ENCODE assay signal across 19 cellular contexts in the genomic region with DNA sequence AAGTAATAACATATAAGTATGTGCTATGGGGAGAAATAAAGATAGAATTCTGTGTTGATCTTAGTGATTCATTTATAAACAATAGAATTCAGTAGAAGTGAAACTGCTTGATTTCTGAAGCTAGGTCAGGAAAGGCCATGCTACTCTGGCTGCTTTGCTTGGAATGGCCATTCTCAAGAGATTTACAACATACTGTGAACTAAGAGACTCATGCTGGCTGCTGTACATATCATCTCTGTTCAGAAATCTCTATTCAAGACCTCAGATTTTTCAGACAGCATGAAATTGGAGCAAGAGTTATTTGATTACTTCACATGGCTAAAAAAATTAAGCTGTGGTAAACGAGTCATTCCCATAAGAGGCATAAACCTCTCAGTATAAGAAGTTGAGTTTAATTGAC.
DNase-seq lines count a peak whose midpoint lies in the region; ATAC-seq and TF ChIP-seq lines count a peak whose summit lies in the region.
"Had no signal": no experiment of that assay in that cellular context is flagged by ENCODE, and none has a peak within 500 bp of the region (broad histone marks: within the 10 kb centered on the region; RNA-seq: fewer than 3 reads in every experiment).

No MANE protein-coding gene starts in this region.

- H3K27ac ChIP-seq in gastroesophageal sphincter, result peak overlapping the region in 1 of 4 donors; percentile 3
- H3K27ac ChIP-seq: 22Rv1, RWPE1 had no signal

- intact Hi-C loops in Right ventricle myocardium inferior (cut with DNase I) (no loop called here), cardiac septum (cut with DNase I) (no loop called here)

- no peak for TF ChIP-seq POLR2A in gastroesophageal sphincter (IDR thresholded peaks at IDR 0.05)

- ATAC-seq in Right ventricle myocardium inferior (peak; percentile 86), gastroesophageal sphincter (peak; percentile 63), GM21723 (IDR thresholded peaks at IDR 0.05; ENCODE audit: unreplicated experiment) (no peak)
- ATAC-seq: CD8-positive, alpha-beta T cell; natural killer cell; stimulated activated naive CD8-positive, alpha-beta T cell treated with anti-CD3 and anti-CD28 coated beads, Interleukin-15, amount 100 ng/mL, for 72 hours had no signal

- no peak for TF ChIP-seq EP300 in gastroesophageal sphincter (IDR thresholded peaks at IDR 0.05)

- H3K27me3 ChIP-seq in gastroesophageal sphincter, result no peaks in the 10 kb centered on the region

- in situ Hi-C loops in astrocyte of the cerebellum (cut with HindIII; ENCODE audit: low sequenced_read_pairs), result no loop called here

- H3K4me3 ChIP-seq in astrocyte of the cerebellum (ENCODE audit: low read depth, low read length) (no peak overlapping the region), gastroesophageal sphincter (no peak overlapping the region)

- H3K9me3 ChIP-seq in gastroesophageal sphincter, result no peaks in the 10 kb centered on the region

- H3K36me3 ChIP-seq in gastroesophageal sphincter, result no peaks in the 10 kb centered on the region

- TF ChIP-seq CTCF in astrocyte of the cerebellum (IDR thresholded peaks at IDR 0.05; ENCODE audit: low read depth, low read length, missing control alignments), result no peak
- no peak for TF ChIP-seq CTCF in gastroesophageal sphincter (IDR thresholded peaks at IDR 0.05)

- 35 to 55% methylated on average over 1 of the region's 1 CpG for WGBS in gastroesophageal sphincter (ENCODE audit: low coverage in 1 of 2), 2 donors

- DNase-seq in Right ventricle myocardium inferior (ENCODE audit: missing footprints) (no peak), cardiac septum (ENCODE audit: low spot score) (no peak), astrocyte of the cerebellum (ENCODE audit: low read depth) (peak; percentile 63), smooth muscle cell of the brain vasculature (ENCODE audit: low read depth, low spot score) (peak; percentile 73), SKM-1 treated with dmso at 0.1 percent for 144 hours (lab: John Stamatoyannopoulos, UW; ENCODE audit: unreplicated experiment) (no peak), 8988T (no peak)
- DNase-seq: activated CD4-positive, alpha-beta T cell treated with anti-CD3 and anti-CD28 coated beads, Interleukin-2, amount 50 U/mL, for 1 hour; activated T-cell treated with anti-CD3 and anti-CD28 coated beads, Interleukin-2, amount 50 U/mL, for 24 hours; CD8-positive, alpha-beta T cell; DMS79 treated with DMSO at 0.1 percent for 48 hours; natural killer cell; NCI-H1930; NCI-H446 treated with DMSO at 0.1 percent for 48 hours; stimulated activated naive CD8-positive, alpha-beta T cell treated with anti-CD3 and anti-CD28 coated beads, Interleukin-15, amount 100 ng/mL, for 72 hours; SW 1271 had no signal

- H3K4me1 ChIP-seq in gastroesophageal sphincter, result peaks cover 0 to 4% (median 0%) of the 10 kb centered on the region in 3 donors

Comparison
In these comparisons a context has a peak if more than half of its experiments do, and no peak if none do; other contexts are left out.
1. DNase-seq: peak in astrocyte of the cerebellum (single experiment) and smooth muscle cell of the brain vasculature (single experiment); none in Right ventricle myocardium inferior (single experiment), cardiac septum (single experiment), SKM-1 treated with dmso at 0.1 percent for 144 hours (single experiment) and 8988T (single experiment).